Comparison of ENCODE assay signal across 8 cellular contexts in genomic region chr2:73984203-73984921, GRCh38. TPM values are rescaled to one million over a fixed set of nuclear protein-coding genes. Genes with fewer than 3 reads are reported as not detected.
DNase-seq lines count a peak whose midpoint lies in the region; ATAC-seq and FAIRE-seq lines count a peak whose summit lies in the region.

TSS of gene TET3 (plus strand) at chr2:73984910. CDS start at chr2:73986404, 1,494 bp downstream.

- H3K4me3 Mint-ChIP-seq in activated CD8-positive, alpha-beta T cell treated with anti-CD3 and anti-CD28 coated beads, Interleukin-2, amount 10 ng/mL, durations not matched to agents 7 days and 5 days: peak within 1 kb of the TSS; percentile 79
- peak within 1 kb of the TSS; percentile 80 to 91 (median 88) for H3K4me3 Mint-ChIP-seq in naive thymus-derived CD8-positive, alpha-beta T cell

- H3K4me1 ChIP-seq in esophagus (ENCODE audit: control insufficient read depth in 2 of 2, insufficient read depth in 2 of 2, low read length in 1 of 2): peaks cover 20 to 33% of the 10 kb centered on the region in 2 donors

- no peak for FAIRE-seq in urothelium cell line (lab: Jason Lieb, UNC)

- peaks cover 41% of the 10 kb centered on the region for H3K36me3 Mint-ChIP-seq in activated CD8-positive, alpha-beta T cell treated with anti-CD3 and anti-CD28 coated beads, Interleukin-2, amount 10 ng/mL, durations not matched to agents 7 days and 5 days (ENCODE audit: low read depth)
- peaks cover 0 to 10% (median 2%) of the 10 kb centered on the region in 3 donors for H3K36me3 Mint-ChIP-seq in naive thymus-derived CD8-positive, alpha-beta T cell

- no peaks in the 10 kb centered on the region for H3K36me3 ChIP-seq in esophagus (ENCODE audit: control insufficient read depth in 2 of 2, insufficient read depth in 2 of 2, low read length in 1 of 2)

- CTCF ChIA-PET in activated CD8-positive, alpha-beta T cell treated with anti-CD3 and anti-CD28 coated beads, Interleukin-2, amount 10 ng/mL, durations not matched to agents 7 days and 5 days (lab: Charles Lee): no interaction called here

- peaks cover 77% of the 10 kb centered on the region for H3K4me1 Mint-ChIP-seq in activated CD8-positive, alpha-beta T cell treated with anti-CD3 and anti-CD28 coated beads, Interleukin-2, amount 10 ng/mL, durations not matched to agents 7 days and 5 days (ENCODE audit: low read depth)
- H3K4me1 Mint-ChIP-seq in naive thymus-derived CD8-positive, alpha-beta T cell: peaks cover 50 to 85% (median 82%) of the 10 kb centered on the region in 4 donors

- 1 to 2% methylated on average over 48 to 85 of the region's 85 CpGs for WGBS in esophagus, 2 donors

- ATAC-seq in GM19324 (IDR thresholded peaks at IDR 0.05; ENCODE audit: low FRiP score, unreplicated experiment) (peak; percentile 52), HG03469 (IDR thresholded peaks at IDR 0.05; ENCODE audit: unreplicated experiment) (no peak)
- ATAC-seq in activated CD8-positive, alpha-beta T cell treated with anti-CD3 and anti-CD28 coated beads, Interleukin-2, amount 10 ng/mL, durations not matched to agents 7 days and 5 days: peak; percentile 38
- ATAC-seq in naive thymus-derived CD8-positive, alpha-beta T cell: peak; percentile 54 to 65

- no peaks in the 10 kb centered on the region for H3K9me3 Mint-ChIP-seq in activated CD8-positive, alpha-beta T cell treated with anti-CD3 and anti-CD28 coated beads, Interleukin-2, amount 10 ng/mL, durations not matched to agents 7 days and 5 days (ENCODE audit: insufficient read depth)
- H3K9me3 Mint-ChIP-seq in naive thymus-derived CD8-positive, alpha-beta T cell: no peaks in the 10 kb centered on the region

- peak within 1 kb of the TSS; percentile 71 to 90 for H3K4me3 ChIP-seq in esophagus (ENCODE audit: low read depth in 1 of 2, low read length in 2 of 2)

- H3K9me3 ChIP-seq in esophagus (ENCODE audit: control insufficient read depth in 2 of 2, insufficient read depth in 1 of 2, low read depth in 1 of 2, low read length in 1 of 2): no peaks in the 10 kb centered on the region

- H3K27me3 ChIP-seq in esophagus (ENCODE audit: control insufficient read depth in 1 of 2, insufficient read depth in 2 of 2, low read length in 2 of 2): no peaks in the 10 kb centered on the region

- peaks cover 6% of the 10 kb centered on the region for H3K27me3 Mint-ChIP-seq in activated CD8-positive, alpha-beta T cell treated with anti-CD3 and anti-CD28 coated beads, Interleukin-2, amount 10 ng/mL, durations not matched to agents 7 days and 5 days (ENCODE audit: low read depth)
- no peaks in the 10 kb centered on the region for H3K27me3 Mint-ChIP-seq in naive thymus-derived CD8-positive, alpha-beta T cell

- DNase-seq in CD1c-positive myeloid dendritic cell (ENCODE audit: extremely low spot score) (peak; percentile 69), HT-29 (ENCODE audit: low spot score) (peak; percentile 54), urothelium cell line (ENCODE audit: low spot score) (peak; percentile 72)
- DNase-seq in activated CD8-positive, alpha-beta T cell treated with anti-CD3 and anti-CD28 coated beads, Interleukin-2, amount 10 ng/mL, durations not matched to agents 7 days and 5 days: peak; percentile 29
- peak in 6 of 10 donors; percentile 27 to 72 (median 67) for DNase-seq in naive thymus-derived CD8-positive, alpha-beta T cell

- peak within 1 kb of the TSS; percentile 90 for H3K27ac Mint-ChIP-seq in activated CD8-positive, alpha-beta T cell treated with anti-CD3 and anti-CD28 coated beads, Interleukin-2, amount 10 ng/mL, durations not matched to agents 7 days and 5 days
- peak within 1 kb of the TSS; percentile 90 to 96 (median 94) for H3K27ac Mint-ChIP-seq in naive thymus-derived CD8-positive, alpha-beta T cell

- peak within 1 kb of the TSS; percentile 87 to 97 for H3K27ac ChIP-seq in esophagus (ENCODE audit: low read depth in 2 of 2, low read length in 1 of 2)

- POLR2A ChIA-PET in activated CD8-positive, alpha-beta T cell treated with anti-CD3 and anti-CD28 coated beads, Interleukin-2, amount 10 ng/mL, durations not matched to agents 7 days and 5 days (lab: Charles Lee): interaction anchor here (0.7 to 4.3 kb wide), 3 partner anchors 13 to 47 kb away, joined by 3 to 27 read pairs (median 5); no protein-coding TSS in a partner anchor
- POLR2A ChIA-PET in naive thymus-derived CD8-positive, alpha-beta T cell (lab: Charles Lee): interaction anchor here (0.9 to 4.0 kb wide), 7 partner anchors 12 to 195 kb away, joined by 3 to 23 read pairs (median 7); partner anchors contain the start of gene DGUOK

RNA-seq across cellular contexts. Expression of gene TET3, which starts in this region (rescaled TPM):
- total RNA-seq in HT-29 (2014; rRNA removed; shearing (Covaris generic)): 11.7 and 13.3 TPM in 2 replicates
- total RNA-seq in activated CD8-positive, alpha-beta T cell treated with anti-CD3 and anti-CD28 coated beads, Interleukin-2, amount 10 ng/mL, durations not matched to agents 7 days and 5 days: 10 to 100 TPM; 20.4 to 20.9 TPM
- 1 to 10 TPM; 4.5 to 6.7 TPM for polyA plus RNA-seq in esophagus
- total RNA-seq in naive thymus-derived CD8-positive, alpha-beta T cell: 10 to 100 TPM; 30.1 to 30.5 TPM
- 1 to 10 TPM in 1 of 3 donors, under 1 TPM in 2; 0.46 to 1.0 (median 0.61) TPM for polyA plus RNA-seq in naive thymus-derived CD8-positive, alpha-beta T cell
